18 cellular contexts compared by ENCODE assay signal in the genomic region with DNA sequence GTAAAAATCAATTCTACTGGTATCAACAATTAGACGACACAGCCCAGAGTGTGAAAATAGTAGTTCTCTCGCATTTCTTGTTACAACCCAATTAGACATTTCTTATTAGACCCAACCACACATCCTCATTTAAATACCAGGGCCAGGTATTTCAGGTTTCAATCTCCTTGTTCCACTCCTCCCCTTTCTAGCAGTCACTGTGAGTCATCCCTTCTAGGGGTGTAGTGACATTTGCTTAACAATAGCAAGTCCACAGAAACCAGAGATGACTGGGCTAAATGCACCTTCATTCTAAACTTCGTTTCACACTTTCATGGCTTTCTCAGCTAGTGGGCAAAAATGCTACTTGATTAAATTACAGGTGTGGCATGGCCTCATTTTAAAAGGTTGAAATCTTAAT.
DNase-seq lines count a peak whose midpoint lies in the region; ATAC-seq and TF ChIP-seq lines count a peak whose summit lies in the region.
"Had no signal": no experiment of that assay in that cellular context is flagged by ENCODE, and none has a peak within 500 bp of the region (broad histone marks: within the 10 kb centered on the region; RNA-seq: fewer than 3 reads in every experiment).

No MANE protein-coding gene starts in this region.

- no peak overlapping the region for H3K4me2 ChIP-seq in PC-3 (ENCODE audit: low read length)
- H3K4me2 ChIP-seq: PC-9 had no signal

- H3K36me3 ChIP-seq in PC-3 (ENCODE audit: low read depth, low read length), result no peaks in the 10 kb centered on the region
- H3K36me3 ChIP-seq: adrenal gland had no signal

- POLR2A ChIA-PET in PC-3 (lab: Charles Lee; ENCODE audit: unreplicated experiment), result no interaction called here

- ATAC-seq in activated CD8-positive, alpha-beta memory T cell treated with anti-CD3 and anti-CD28 coated beads, Interleukin-2, amount 10 ng/mL, durations not matched to agents 7 days and 5 days, result peak; percentile 73
- no peak for ATAC-seq in PC-3
- ATAC-seq in stimulated activated memory B cell treated with anti-CD40 and anti-IgM and Interleukin-4, amounts not matched to agents 10 μg/mL and 1 μg/mL and 100 μg/mL, for 72 hours, result peak; percentile 59
- ATAC-seq: foreskin keratinocyte had no signal

- peaks cover 17% of the 10 kb centered on the region for H3K4me1 Mint-ChIP-seq in activated CD8-positive, alpha-beta memory T cell treated with anti-CD3 and anti-CD28 coated beads, Interleukin-2, amount 10 ng/mL, durations not matched to agents 7 days and 5 days
- peaks cover 17% of the 10 kb centered on the region for H3K4me1 Mint-ChIP-seq in stimulated activated memory B cell treated with anti-CD40 and anti-IgM and Interleukin-4, amounts not matched to agents 10 μg/mL and 1 μg/mL and 100 μg/mL, for 72 hours
- H3K4me1 Mint-ChIP-seq: nephron had no signal

- no peaks in the 10 kb centered on the region for H3K9me2 ChIP-seq in PC-3 (replicated peaks; ENCODE audit: low read length)

- H3K36me3 Mint-ChIP-seq in activated CD8-positive, alpha-beta memory T cell treated with anti-CD3 and anti-CD28 coated beads, Interleukin-2, amount 10 ng/mL, durations not matched to agents 7 days and 5 days, result peaks cover 31% of the 10 kb centered on the region
- peaks cover 57% of the 10 kb centered on the region for H3K36me3 Mint-ChIP-seq in stimulated activated memory B cell treated with anti-CD40 and anti-IgM and Interleukin-4, amounts not matched to agents 10 μg/mL and 1 μg/mL and 100 μg/mL, for 72 hours

- CTCF ChIA-PET in activated CD8-positive, alpha-beta memory T cell treated with anti-CD3 and anti-CD28 coated beads, Interleukin-2, amount 10 ng/mL, durations not matched to agents 7 days and 5 days (lab: Charles Lee), result no interaction called here
- CTCF ChIA-PET in PC-3 (lab: Charles Lee), result no interaction called here

- no peaks in the 10 kb centered on the region for H4K20me1 ChIP-seq in PC-3 (ENCODE audit: low read length)

- H3K79me2 ChIP-seq in PC-3 (ENCODE audit: low read length), result no peaks in the 10 kb centered on the region

- BruUV-seq in PC-3 (replicated peaks; lab: Mats Ljungman, UMichigan), result no TSS peak

- no peak overlapping the region for H3K4me3 Mint-ChIP-seq in activated CD8-positive, alpha-beta memory T cell treated with anti-CD3 and anti-CD28 coated beads, Interleukin-2, amount 10 ng/mL, durations not matched to agents 7 days and 5 days
- H3K4me3 Mint-ChIP-seq in stimulated activated memory B cell treated with anti-CD40 and anti-IgM and Interleukin-4, amounts not matched to agents 10 μg/mL and 1 μg/mL and 100 μg/mL, for 72 hours, result no peak overlapping the region
- H3K4me3 Mint-ChIP-seq: CD4-positive, alpha-beta memory T cell; nephron had no signal

- H3K9ac ChIP-seq in PC-3 (ENCODE audit: low read length), result no peak overlapping the region

- no peaks in the 10 kb centered on the region for H3K9me3 Mint-ChIP-seq in activated CD8-positive, alpha-beta memory T cell treated with anti-CD3 and anti-CD28 coated beads, Interleukin-2, amount 10 ng/mL, durations not matched to agents 7 days and 5 days (ENCODE audit: low read depth)
- H3K9me3 Mint-ChIP-seq in stimulated activated memory B cell treated with anti-CD40 and anti-IgM and Interleukin-4, amounts not matched to agents 10 μg/mL and 1 μg/mL and 100 μg/mL, for 72 hours, result no peaks in the 10 kb centered on the region
- H3K9me3 Mint-ChIP-seq: CD4-positive, alpha-beta memory T cell; nephron had no signal

- H2AFZ ChIP-seq in PC-3 (ENCODE audit: low read length), result no peak overlapping the region
- H2AFZ ChIP-seq: PC-9 had no signal

- intact Hi-C loops in PC-3 (cut with micrococcal nuclease), result no loop called here

- no peaks in the 10 kb centered on the region for H3K27me3 Mint-ChIP-seq in activated CD8-positive, alpha-beta memory T cell treated with anti-CD3 and anti-CD28 coated beads, Interleukin-2, amount 10 ng/mL, durations not matched to agents 7 days and 5 days
- no peaks in the 10 kb centered on the region for H3K27me3 Mint-ChIP-seq in stimulated activated memory B cell treated with anti-CD40 and anti-IgM and Interleukin-4, amounts not matched to agents 10 μg/mL and 1 μg/mL and 100 μg/mL, for 72 hours
- H3K27me3 Mint-ChIP-seq: CD4-positive, alpha-beta memory T cell had no signal

- no peaks in the 10 kb centered on the region for H3K9me3 ChIP-seq in PC-3 (ENCODE audit: low read length)
- H3K9me3 ChIP-seq: adrenal gland had no signal

- no peaks in the 10 kb centered on the region for H3K4me1 ChIP-seq in PC-3 (ENCODE audit: insufficient read depth, low read length)
- H3K4me1 ChIP-seq: adrenal gland, foreskin keratinocyte had no signal

- 0 out of 2 replicates have a peak, but pooled peaks cover 10% of the 10 kb centered on the region for H3K27me3 ChIP-seq in PC-3 (ENCODE audit: low read length)
- H3K27me3 ChIP-seq: foreskin keratinocyte had no signal

- no peaks in the 10 kb centered on the region for H3F3A ChIP-seq in PC-3 (ENCODE audit: low read length, unreplicated experiment)

- DNase-seq in activated CD8-positive, alpha-beta memory T cell treated with anti-CD3 and anti-CD28 coated beads, Interleukin-2, amount 10 ng/mL, durations not matched to agents 7 days and 5 days, result no peak
- no peak for DNase-seq in activated CD8-positive, alpha-beta memory T cell treated with anti-CD3 and anti-CD28 coated beads, Interleukin-2, amount 50 U/mL, for 4 hours
- peak; percentile 3 for DNase-seq in PC-3
- peak; percentile 32 for DNase-seq in epithelial cell of esophagus (ENCODE audit: low read depth)
- DNase-seq in substantia nigra (lab: John Stamatoyannopoulos, UW), result no peak
- no peak for DNase-seq in DMS53 (lab: John Stamatoyannopoulos, UW)
- no peak for DNase-seq in NCI-H1930 (lab: John Stamatoyannopoulos, UW)
- DNase-seq: ACHN; adrenal gland; CD4-positive, alpha-beta memory T cell; cerebellar nuclear complex; DND-41; NCI-H2029; NCI-H526 had no signal

- H3K27ac ChIP-seq in PC-3 (ENCODE audit: low read length), result no peak overlapping the region
- no peak overlapping the region for H3K27ac ChIP-seq in substantia nigra (ENCODE audit: low read depth, low read length, poor library complexity, severe bottlenecking)
- H3K27ac ChIP-seq: adrenal gland, foreskin keratinocyte, PC-9 had no signal

- no peak overlapping the region for H3K4me3 ChIP-seq in PC-3 (ENCODE audit: low read length)
- H3K4me3 ChIP-seq in epithelial cell of esophagus (ENCODE audit: low read length), result no peak overlapping the region
- H3K4me3 ChIP-seq: adrenal gland, PC-9 had no signal

- H3K27ac Mint-ChIP-seq in activated CD8-positive, alpha-beta memory T cell treated with anti-CD3 and anti-CD28 coated beads, Interleukin-2, amount 10 ng/mL, durations not matched to agents 7 days and 5 days, result no peak overlapping the region
- no peak overlapping the region for H3K27ac Mint-ChIP-seq in stimulated activated memory B cell treated with anti-CD40 and anti-IgM and Interleukin-4, amounts not matched to agents 10 μg/mL and 1 μg/mL and 100 μg/mL, for 72 hours
- H3K27ac Mint-ChIP-seq: nephron had no signal

- TF ChIP-seq CTCF in PC-3 (conservative IDR thresholded peaks at IDR 0.05; ENCODE audit: low read depth, low read length) (no peak), epithelial cell of esophagus (IDR thresholded peaks at IDR 0.05; ENCODE audit: insufficient read depth, low read depth, low read length, missing control alignments) (no peak)

Comparison
In these comparisons a context has a peak if more than half of its experiments do, and no peak if none do; other contexts are left out.
1. DNase-seq: peak in PC-3 (single experiment) and epithelial cell of esophagus (single experiment); none in activated CD8-positive, alpha-beta memory T cell treated with anti-CD3 and anti-CD28 coated beads, Interleukin-2, amount 10 ng/mL, durations not matched to agents 7 days and 5 days (single experiment), activated CD8-positive, alpha-beta memory T cell treated with anti-CD3 and anti-CD28 coated beads, Interleukin-2, amount 50 U/mL, for 4 hours (single experiment), substantia nigra (0 of 49), DMS53 (single experiment) and NCI-H1930 (0 of 2).